In genomic region chr10:75294031-75294437, GRCh38 we compare ENCODE assay signal across 10 cellular contexts. TPM values are rescaled to one million over a fixed set of nuclear protein-coding genes. Genes with fewer than 3 reads are reported as not detected.
DNase-seq lines count a peak whose midpoint lies in the region; ATAC-seq and TF ChIP-seq lines count a peak whose summit lies in the region.
"Had no signal": no experiment of that assay in that cellular context is flagged by ENCODE, and none has a peak within 500 bp of the region (broad histone marks: within the 10 kb centered on the region; RNA-seq: fewer than 3 reads in every experiment).

No MANE protein-coding gene starts in this region.

- no peaks in the 10 kb centered on the region for H3K9me3 ChIP-seq in Karpas-422 (ENCODE audit: low read length)
- H3K9me3 ChIP-seq in mammary epithelial cell (replicated peaks; ENCODE audit: insufficient read depth, low read length) = no peaks in the 10 kb centered on the region
- peaks cover 5% of the 10 kb centered on the region for H3K9me3 ChIP-seq in mesodermal cell (ENCODE audit: control insufficient read depth, low read length)
- no peaks in the 10 kb centered on the region for H3K9me3 ChIP-seq in testis
- H3K9me3 ChIP-seq in A673 (ENCODE audit: low read depth, low read length, poor library complexity, severe bottlenecking) = no peaks in the 10 kb centered on the region
- H3K9me3 ChIP-seq: neutrophil had no signal

- intact Hi-C loops in mammary epithelial cell (cut with micrococcal nuclease) = loop anchor here (2.0 kb wide), 2 partner anchors 65 to 101 kb away; no protein-coding TSS in a partner anchor
- intact Hi-C loops in testis (cut with DNase I; ENCODE audit: low total_unique reads) = no loop called here
- intact Hi-C loops in A673 (cut with micrococcal nuclease; ENCODE audit: unreplicated experiment) = no loop called here

- H2AFZ ChIP-seq in Karpas-422 (ENCODE audit: low read length) = no peak overlapping the region
- peak overlapping the region; percentile 14 for H2AFZ ChIP-seq in mammary epithelial cell (ENCODE audit: low read depth, low read length)

- peaks cover 7 to 12% of the 10 kb centered on the region in 2 donors for H3K9me3 Mint-ChIP-seq in stimulated activated naive CD8-positive, alpha-beta T cell treated with anti-CD3 and anti-CD28 coated beads, Interleukin-15, amount 100 ng/mL, for 72 hours

- dilution Hi-C loops in mammary epithelial cell (cut with HindIII; ENCODE audit: low sequenced_read_pairs) = no loop called here

- H4K20me1 ChIP-seq in Karpas-422 (ENCODE audit: insufficient read depth, low read depth, low read length) = no peaks in the 10 kb centered on the region
- no peaks in the 10 kb centered on the region for H4K20me1 ChIP-seq in mammary epithelial cell (ENCODE audit: insufficient read depth, low read length)

- TF ChIP-seq CTCF in mammary epithelial cell (conservative IDR thresholded peaks at IDR 0.05 in 1 of 2, IDR thresholded peaks at IDR 0.05 in 1 of 2; ENCODE audit: extremely low read depth in 1 of 2, insufficient read depth in 1 of 2, low read depth in 1 of 2, low read length in 2 of 2) (no peak), testis (IDR thresholded peaks at IDR 0.05) (no peak), A673 (conservative IDR thresholded peaks at IDR 0.05; ENCODE audit: low read depth, low read length) (no peak)

- H3K4me1 Mint-ChIP-seq in stimulated activated naive CD8-positive, alpha-beta T cell treated with anti-CD3 and anti-CD28 coated beads, Interleukin-15, amount 100 ng/mL, for 72 hours = no peaks in the 10 kb centered on the region

- H3K27me3 ChIP-seq in Karpas-422 (ENCODE audit: low read length) (no peaks in the 10 kb centered on the region), mammary epithelial cell (ENCODE audit: insufficient read depth, low read length) (no peaks in the 10 kb centered on the region), testis (no peaks in the 10 kb centered on the region), A673 (replicated peaks; ENCODE audit: insufficient read depth, low read depth, low read length, poor library complexity) (peaks cover 55% of the 10 kb centered on the region)

- CTCF ChIA-PET in mammary epithelial cell (lab: Charles Lee; ENCODE audit: low non-redundant PET) = interaction anchor here (0.6 kb wide), 1 partner anchor 17 kb away, joined by 3 read pairs; no protein-coding TSS in a partner anchor
- CTCF ChIA-PET in A673 (lab: Charles Lee) = no interaction called here

- H3K79me2 ChIP-seq in Karpas-422 (ENCODE audit: low read length) (no peaks in the 10 kb centered on the region), mammary epithelial cell (ENCODE audit: insufficient read depth, low read length) (no peaks in the 10 kb centered on the region)

- DNase-seq in Karpas-422 (no peak), mammary epithelial cell (no peak), testis (no peak), A673 (ENCODE audit: low spot score) (no peak)
- DNase-seq in stimulated activated naive CD8-positive, alpha-beta T cell treated with anti-CD3 and anti-CD28 coated beads, Interleukin-15, amount 100 ng/mL, for 72 hours = no peak
- DNase-seq: activated CD8-positive, alpha-beta memory T cell treated with anti-CD3 and anti-CD28 coated beads for 24 hours; effector memory CD8-positive, alpha-beta T cell had no signal

- H3K36me3 ChIP-seq in Karpas-422 (ENCODE audit: insufficient read depth, low read length) (no peaks in the 10 kb centered on the region), mammary epithelial cell (ENCODE audit: insufficient read depth, low read length) (no peaks in the 10 kb centered on the region), mesodermal cell (ENCODE audit: control insufficient read depth, insufficient read depth, low read length) (no peaks in the 10 kb centered on the region), testis (ENCODE audit: low read depth, missing control alignments) (no peaks in the 10 kb centered on the region), A673 (ENCODE audit: insufficient read depth, low read length, poor library complexity, severe bottlenecking) (no peaks in the 10 kb centered on the region)
- H3K36me3 ChIP-seq: neutrophil had no signal

- POLR2A ChIA-PET in A673 (lab: Charles Lee; ENCODE audit: low non-redundant PET) = no interaction called here

- no peak overlapping the region for H3K4me3 Mint-ChIP-seq in stimulated activated naive CD8-positive, alpha-beta T cell treated with anti-CD3 and anti-CD28 coated beads, Interleukin-15, amount 100 ng/mL, for 72 hours

- no peaks in the 10 kb centered on the region for H3K9me2 ChIP-seq in Karpas-422 (replicated peaks; ENCODE audit: insufficient read depth, low read length)

- peaks cover 16% of the 10 kb centered on the region for H3K27me3 Mint-ChIP-seq in stimulated activated naive CD8-positive, alpha-beta T cell treated with anti-CD3 and anti-CD28 coated beads, Interleukin-15, amount 100 ng/mL, for 72 hours

- H3K4me1 ChIP-seq in Karpas-422 (ENCODE audit: low read length) (peaks cover 22% of the 10 kb centered on the region), mammary epithelial cell (ENCODE audit: insufficient read depth, low read length) (peaks cover 14% of the 10 kb centered on the region), mesodermal cell (ENCODE audit: control insufficient read depth, insufficient read depth, low read length, poor library complexity, severe bottlenecking) (peaks cover 40% of the 10 kb centered on the region), testis (peaks cover 3% of the 10 kb centered on the region), A673 (ENCODE audit: insufficient read depth, low read length, poor library complexity, severe bottlenecking) (peaks cover 6% of the 10 kb centered on the region)

- H3K4me2 ChIP-seq in Karpas-422 (ENCODE audit: low read depth, low read length, poor library complexity, severe bottlenecking) = peak overlapping the region; percentile 72
- H3K4me2 ChIP-seq in mammary epithelial cell (ENCODE audit: insufficient read depth, low read depth, low read length) = no peak overlapping the region

- no peak overlapping the region for H3K9ac ChIP-seq in Karpas-422 (ENCODE audit: low read length)
- H3K9ac ChIP-seq in mammary epithelial cell (ENCODE audit: insufficient read depth, low read length) = no peak overlapping the region

- no peak for TF ChIP-seq POLR2A in testis (IDR thresholded peaks at IDR 0.05)

- H3K4me3 ChIP-seq in Karpas-422 (ENCODE audit: low read length) (no peak overlapping the region), mammary epithelial cell (replicated peaks in 1 of 3; ENCODE audit: insufficient read depth in 1 of 3, low read depth in 2 of 3, low read length in 3 of 3) (no peak overlapping the region), mesodermal cell (ENCODE audit: extremely low read depth, insufficient read depth, low read length, poor library complexity, severe bottlenecking) (no peak overlapping the region), testis (no peak overlapping the region), A673 (ENCODE audit: low read depth, low read length, poor library complexity, severe bottlenecking) (no peak overlapping the region)

- in situ Hi-C loops in mammary epithelial cell (cut with MboI; ENCODE audit: low sequenced_read_pairs in 2 of 2) = no loop called here

- whole genome bisulfite sequencing in mammary epithelial cell (ENCODE audit: low coverage, missing lambda C conversion rate) = 55% methylated on average over 8 of the region's 8 CpGs
- WGBS in mesodermal cell (ENCODE audit: insufficient coverage in 2 of 2), 2 experiments = 59 to 83% methylated on average over 2 to 5 of the region's 8 CpGs
- 41 to 48% methylated on average over 8 of the region's 8 CpGs for WGBS in testis, 2 donors

- no peak for ATAC-seq in stimulated activated naive CD8-positive, alpha-beta T cell treated with anti-CD3 and anti-CD28 coated beads, Interleukin-15, amount 100 ng/mL, for 72 hours
- no peak for ATAC-seq in GM21723 (IDR thresholded peaks at IDR 0.05; ENCODE audit: unreplicated experiment)

- no peak overlapping the region for H3K27ac Mint-ChIP-seq in stimulated activated naive CD8-positive, alpha-beta T cell treated with anti-CD3 and anti-CD28 coated beads, Interleukin-15, amount 100 ng/mL, for 72 hours
- H3K27ac Mint-ChIP-seq: effector memory CD8-positive, alpha-beta T cell had no signal

- BruUV-seq in mammary epithelial cell (replicated peaks; lab: Mats Ljungman, UMichigan) = no TSS peak
- no TSS peak for BruUV-seq in A673 (replicated peaks; lab: Mats Ljungman, UMichigan)

- H3K27ac ChIP-seq in Karpas-422 (ENCODE audit: low read length) (no peak overlapping the region), mammary epithelial cell (ENCODE audit: insufficient read depth, low read depth, low read length) (no peak overlapping the region), mesodermal cell (ENCODE audit: low read depth, low read length, severe bottlenecking) (peak overlapping the region; percentile 96), testis (peak overlapping the region; percentile 45 to 86), A673 (ENCODE audit: low read depth, low read length, poor library complexity, severe bottlenecking) (no peak overlapping the region)
- H3K27ac ChIP-seq: neutrophil had no signal

RNA-seq across cellular contexts. Expression of gene COMTD1, which starts 58.3 kb away (rescaled TPM):
- total RNA-seq in Karpas-422 (2014; rRNA removed; shearing (Covaris generic); ENCODE audit: low replicate concordance) = 14.4 and 75.0 TPM in 2 replicates
- total RNA-seq in mammary epithelial cell (10 to 100 TPM; 20.0 to 26.3 TPM), testis (10 to 100 TPM; 18.8 to 22.8 TPM), A673 (2021) (3.4 and 3.8 TPM in 2 replicates)
- polyA plus RNA-seq in mammary epithelial cell (20.5 TPM), testis (ENCODE audit: insufficient read depth, low read depth, low replicate concordance) (8.1 TPM)
- 1.0 TPM for polyA minus RNA-seq in mammary epithelial cell
- polyA plus RNA-seq in mesodermal cell (2013, experiment 1 of 2) = 6.7 TPM
- polyA plus RNA-seq in mesodermal cell (2013, experiment 2 of 2) = 5.2 TPM

Comparison
In these comparisons a context has a peak if more than half of its experiments do, and no peak if none do; other contexts are left out.
1. H3K27ac ChIP-seq: peak in mesodermal cell (single experiment) and testis (2 of 2); none in Karpas-422 (single experiment), mammary epithelial cell (single experiment) and A673 (single experiment).